ENCODE assay signal across 23 cellular contexts in the genomic region with DNA sequence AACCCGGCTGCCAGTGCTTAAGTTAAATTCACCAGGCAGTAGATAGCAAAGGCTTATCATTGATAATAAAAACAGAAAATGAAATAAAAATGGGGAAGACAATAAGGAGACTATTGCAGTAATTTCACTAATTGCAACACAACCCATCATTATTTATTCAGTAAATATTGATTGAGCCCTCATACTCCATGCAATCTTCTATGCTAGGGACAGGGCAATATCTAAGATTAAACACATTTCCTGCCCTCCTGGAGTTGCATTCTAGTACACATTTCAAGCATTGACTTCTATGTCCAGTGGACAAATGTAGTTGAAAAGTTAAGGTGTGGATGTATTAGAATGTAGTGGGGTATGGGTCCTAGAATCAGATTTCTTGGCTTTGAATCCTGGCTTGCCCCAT. TPM values are rescaled to one million over a fixed set of nuclear protein-coding genes. Genes with fewer than 3 reads are reported as not detected.
"Had no signal": no experiment of that assay in that cellular context is flagged by ENCODE, and none has a peak within 500 bp of the region (broad histone marks: within the 10 kb centered on the region; RNA-seq: fewer than 3 reads in every experiment).

No MANE protein-coding gene starts in this region.

- H3K4me3 ChIP-seq: left lung, lung, ovary, right atrium auricular region, skin epidermis, testis, thyroid gland, transverse colon, upper lobe of left lung, vagina had no signal

- H3K9me3 ChIP-seq: left lung, ovary, testis, thyroid gland, transverse colon, upper lobe of left lung, vagina had no signal

- H3K36me3 ChIP-seq: left lung, ovary, right atrium auricular region, thyroid gland, transverse colon, upper lobe of left lung, vagina had no signal

- ATAC-seq: left cardiac atrium; left lung; natural killer cell treated with Interleukin-12 subunit alpha and Interleukin-12 subunit beta and Interleukin-15 and Interleukin-18, amount 100 ng/mL, for 72 hours; sciatic nerve; stimulated activated effector memory CD8-positive, alpha-beta T cell treated with anti-CD3 and anti-CD28 coated beads, Interleukin-12 subunit alpha, Interleukin-12 subunit beta, amount 100 ng/mL, for 72 hours had no signal

- DNase-seq: hippocampal formation; kidney glomerular epithelial cell; left cardiac atrium; left lung; mesendoderm; naive B cell; ovary; stimulated activated CD4-positive, alpha-beta T cell treated with anti-CD3 and anti-CD28 coated beads, Interleukin-12 subunit alpha, Interleukin-12 subunit beta, amount 100 ng/mL, for 4 hours; stimulated activated CD4-positive, alpha-beta T cell treated with anti-CD3 and anti-CD28 coated beads, Interleukin-15, amount 100 ng/mL, for 24 hours; stimulated activated CD4-positive, alpha-beta T cell treated with anti-CD3 and anti-CD28 coated beads, Interleukin-2, amount 100 ng/mL, for 24 hours; stimulated activated CD4-positive, alpha-beta T cell treated with anti-CD3 and anti-CD28 coated beads, Interleukin-4, amount 100 ng/mL, for 1 hour; stimulated activated naive CD4-positive, alpha-beta T cell; testis; thyroid gland; transverse colon; upper lobe of left lung had no signal

- H3K4me1 ChIP-seq: left lung, right atrium auricular region, upper lobe of left lung, vagina had no signal

- H3K27ac ChIP-seq: left lung, ovary, right atrium auricular region, skin epidermis, testis, thyroid gland, transverse colon, upper lobe of left lung, vagina had no signal

- H3K27me3 ChIP-seq: left lung, ovary, right atrium auricular region, testis, thyroid gland, transverse colon, upper lobe of left lung, vagina had no signal

RNA-seq across cellular contexts. Expression of gene MEGF10, which starts 12.8 kb away (rescaled TPM):
- total RNA-seq: natural killer cell treated with Interleukin-12 subunit alpha and Interleukin-12 subunit beta and Interleukin-15 and Interleukin-18, amount 100 ng/mL, for 72 hours had no signal
